ENCODE assay signal across 8 cellular contexts in the genomic region with DNA sequence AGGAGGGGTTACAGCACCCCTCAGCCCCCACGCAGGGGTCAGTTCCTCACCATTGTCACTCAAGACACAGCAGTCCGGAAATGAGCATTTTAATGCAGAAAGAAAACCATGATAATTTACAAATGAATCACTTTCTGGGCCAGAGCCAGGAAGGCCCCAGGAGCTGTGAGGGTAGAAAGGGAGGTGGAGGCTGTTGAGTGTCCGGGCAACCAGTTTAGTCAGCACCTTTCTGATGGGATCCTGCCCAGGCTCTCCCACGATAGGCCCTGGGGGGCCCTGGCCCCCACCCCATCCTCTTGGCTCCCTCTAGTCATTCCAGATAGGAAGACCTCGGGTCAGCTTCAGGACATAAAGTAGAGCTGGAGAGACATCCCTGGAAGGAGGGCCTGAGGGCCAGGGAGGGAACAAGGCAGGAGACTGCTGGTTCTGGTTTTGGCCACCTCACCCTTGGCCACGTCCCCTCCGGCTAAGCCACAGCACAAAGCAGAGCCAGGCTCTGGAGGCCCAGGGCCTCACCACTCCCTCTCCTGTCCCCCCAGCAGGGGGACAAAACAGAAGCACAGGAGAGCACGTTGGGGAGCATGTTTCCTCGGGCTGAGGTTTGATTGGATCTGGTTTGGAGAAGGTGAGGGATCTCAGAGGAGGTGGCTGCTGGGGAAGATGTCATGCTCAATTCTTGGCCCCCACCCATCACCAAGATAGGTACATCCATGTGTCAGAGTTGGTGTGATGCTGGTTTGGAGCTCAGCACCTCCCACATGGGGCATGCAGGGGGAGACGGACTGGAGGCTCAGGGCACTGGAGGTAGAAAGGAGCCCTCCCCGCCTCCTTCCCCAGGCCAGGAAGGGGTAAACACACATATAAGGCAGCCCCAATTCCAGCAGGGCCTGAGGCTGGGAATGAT. TPM values are rescaled to one million over a fixed set of nuclear protein-coding genes. Genes with fewer than 3 reads are reported as not detected.
DNase-seq lines count a peak whose midpoint lies in the region; ATAC-seq and TF ChIP-seq lines count a peak whose summit lies in the region.

No MANE protein-coding gene starts in this region.

- intact Hi-C loops in esophagus squamous epithelium (cut with DNase I) (no loop called here), sciatic nerve (cut with DNase I) (no loop called here)

- no peak overlapping the region for H3K4me3 Mint-ChIP-seq in progenitor cell of endocrine pancreas (ENCODE audit: low read depth)

- H3K27me3 ChIP-seq in SJSA1 (replicated peaks) (no peaks in the 10 kb centered on the region), esophagus squamous epithelium (no peaks in the 10 kb centered on the region)

- TF ChIP-seq CTCF in esophagus squamous epithelium (IDR thresholded peaks at IDR 0.05) (no peak), progenitor cell of endocrine pancreas (IDR thresholded peaks at IDR 0.05; ENCODE audit: unreplicated experiment) (peak; percentile 13)

- WGBS in esophagus squamous epithelium, 2 donors: 22 to 33% methylated on average over 5 to 11 of the region's 11 CpGs

- TF ChIP-seq POLR2A in esophagus squamous epithelium (IDR thresholded peaks at IDR 0.05): no peak

- DNase-seq in ELR (ENCODE audit: low read depth) (peak; percentile 96), SJSA1 (ENCODE audit: low read depth in 1 of 2, low spot score in 2 of 2) (peak; percentile 87 to 92), esophagus squamous epithelium (lab: John Stamatoyannopoulos, UW) (no peak), progenitor cell of endocrine pancreas (ENCODE audit: low spot score, unreplicated experiment) (no peak), sciatic nerve (ENCODE audit: low spot score) (no peak), T-helper 1 cell (no peak), SIG-M5 treated with dmso at 0.1 percent for 504 hours (lab: John Stamatoyannopoulos, UW; ENCODE audit: unreplicated experiment) (no peak)

- H3K36me3 ChIP-seq in SJSA1: peaks cover 27% of the 10 kb centered on the region
- H3K36me3 ChIP-seq in esophagus squamous epithelium: peaks cover 0 to 45% (median under 1%) of the 10 kb centered on the region in 3 donors

- H3K27ac ChIP-seq in SJSA1: peak overlapping the region; percentile 40
- H3K27ac ChIP-seq in esophagus squamous epithelium: peak overlapping the region; percentile 22 to 64 (median 41)

- peaks cover 42% of the 10 kb centered on the region for H3K4me1 ChIP-seq in SJSA1 (replicated peaks)
- peaks cover 33 to 69% (median 37%) of the 10 kb centered on the region in 3 donors for H3K4me1 ChIP-seq in esophagus squamous epithelium

- H3K4me3 ChIP-seq in SJSA1: no peak overlapping the region
- no peak overlapping the region for H3K4me3 ChIP-seq in esophagus squamous epithelium

- H3K9me3 Mint-ChIP-seq in progenitor cell of endocrine pancreas (ENCODE audit: low read depth): no peaks in the 10 kb centered on the region

- H3K27me3 Mint-ChIP-seq in progenitor cell of endocrine pancreas: no peaks in the 10 kb centered on the region

- peaks cover 14% of the 10 kb centered on the region for H3K4me1 Mint-ChIP-seq in progenitor cell of endocrine pancreas (ENCODE audit: low read depth)

- ATAC-seq in sciatic nerve (no peak), HG02970 (IDR thresholded peaks at IDR 0.05; ENCODE audit: low FRiP score, unreplicated experiment) (no peak)

- H3K27ac Mint-ChIP-seq in progenitor cell of endocrine pancreas: peak overlapping the region; percentile 49

- H3K36me3 Mint-ChIP-seq in progenitor cell of endocrine pancreas (ENCODE audit: insufficient read depth): peaks cover 6% of the 10 kb centered on the region

- no peaks in the 10 kb centered on the region for H3K9me3 ChIP-seq in SJSA1 (replicated peaks)
- H3K9me3 ChIP-seq in esophagus squamous epithelium: no peaks in the 10 kb centered on the region

RNA-seq across cellular contexts. Expression of a gene that starts 20.6 kb away (rescaled TPM):
- 22.2 and 22.3 TPM in 2 replicates for total RNA-seq in SJSA1 (2014; rRNA removed; shearing (Covaris generic))
- total RNA-seq in esophagus squamous epithelium (10 to 100 TPM in 2 of 4 donors, 1 to 10 TPM in 2; 6.7 to 54.4 (median 25.0) TPM), progenitor cell of endocrine pancreas (22.6 and 24.5 TPM in 2 replicates), sciatic nerve (13.7 TPM)

RNA-seq across cellular contexts. Expression of a gene that starts 34.9 kb away (rescaled TPM):
- not detected in 2 replicates for total RNA-seq in SJSA1 (2014; rRNA removed; shearing (Covaris generic))
- total RNA-seq in esophagus squamous epithelium (under 1 TPM in 2 of 4 donors, not detected in 2; 0.38 to 0.99 TPM), progenitor cell of endocrine pancreas (not detected in 2 replicates), sciatic nerve (not detected)

RNA-seq across cellular contexts. Expression of a gene that starts 58.3 kb away (rescaled TPM):
- total RNA-seq in SJSA1 (2014; rRNA removed; shearing (Covaris generic)): 9.0 and 15.5 TPM in 2 replicates
- 10 to 100 TPM in 3 of 4 donors, 1 to 10 TPM in 1; 9.0 to 21.2 (median 14.5) TPM for total RNA-seq in esophagus squamous epithelium
- total RNA-seq in progenitor cell of endocrine pancreas: 58.2 and 61.6 TPM in 2 replicates
- total RNA-seq in sciatic nerve: 56.3 TPM

Comparison
In these comparisons a context has a peak if more than half of its experiments do, and no peak if none do; other contexts are left out.
1. DNase-seq: peak in ELR (single experiment) and SJSA1 (2 of 2); none in esophagus squamous epithelium (single experiment), progenitor cell of endocrine pancreas (single experiment), sciatic nerve (single experiment), T-helper 1 cell (0 of 5) and SIG-M5 treated with dmso at 0.1 percent for 504 hours (single experiment).